ENCODE assay signal across 16 cellular contexts in the genomic region with DNA sequence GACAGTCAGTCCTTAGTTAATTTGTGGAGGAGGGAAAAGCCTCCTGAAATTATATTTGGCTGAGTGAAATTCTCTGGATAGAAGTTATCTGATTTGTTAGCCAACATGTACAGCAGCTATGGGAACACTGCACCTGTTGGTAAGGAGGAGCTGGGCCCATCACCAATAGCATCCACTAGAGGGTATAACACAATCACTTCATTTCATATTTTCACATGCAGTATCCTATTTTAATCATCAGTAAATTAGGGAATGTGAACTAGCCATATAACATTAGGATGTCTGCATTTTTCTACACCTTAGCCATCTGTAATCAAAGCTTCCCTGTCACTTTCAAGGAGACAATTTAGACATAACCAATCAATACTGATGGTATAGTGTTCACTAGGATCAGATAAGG.
DNase-seq lines count a peak whose midpoint lies in the region; ATAC-seq and TF ChIP-seq lines count a peak whose summit lies in the region.
"Had no signal": no experiment of that assay in that cellular context is flagged by ENCODE, and none has a peak within 500 bp of the region (broad histone marks: within the 10 kb centered on the region; RNA-seq: fewer than 3 reads in every experiment).

No MANE protein-coding gene starts in this region.

- no peak overlapping the region for H3K4ac ChIP-seq in H9 (ENCODE audit: low read depth, low read length)

- H3K27me3 ChIP-seq in H9 (ENCODE audit: insufficient read depth, low read length) (no peaks in the 10 kb centered on the region), PC-9 (ENCODE audit: insufficient read depth, low read depth) (no peaks in the 10 kb centered on the region), lower lobe of right lung (ENCODE audit: low read depth) (no peaks in the 10 kb centered on the region)
- H3K27me3 ChIP-seq: right lobe of liver had no signal

- H3K23ac ChIP-seq in H9 (ENCODE audit: insufficient read length, low read depth, low read length) = no peak overlapping the region

- no peak overlapping the region for H4K8ac ChIP-seq in H9 (replicated peaks; ENCODE audit: insufficient read length, low read depth, low read length)

- peaks cover 0 to 2% (median 0%) of the 10 kb centered on the region in 3 experiments; a peak in 2 of 7 replicates for H3K36me3 Mint-ChIP-seq in H9 (ENCODE audit: insufficient read depth in 1 of 3, low read depth in 3 of 3)

- CTCF ChIA-PET in PC-9 (lab: Charles Lee) = no interaction called here

- no peak overlapping the region for H3K18ac ChIP-seq in H9 (ENCODE audit: insufficient read length, low read depth, low read length)

- no peak overlapping the region for H2BK12ac ChIP-seq in H9 (ENCODE audit: insufficient read length, low read depth, low read length)

- no peak overlapping the region for H4K91ac ChIP-seq in H9 (ENCODE audit: insufficient read length, low read depth, low read length)

- H3K79me2 ChIP-seq in H9 (ENCODE audit: insufficient read depth, low read length) (no peaks in the 10 kb centered on the region), PC-9 (ENCODE audit: low read depth) (no peaks in the 10 kb centered on the region)

- H3K4me3 Mint-ChIP-seq in H9 = no peak overlapping the region
- H3K4me3 Mint-ChIP-seq: B cell had no signal

- no peak overlapping the region for H4K5ac ChIP-seq in H9 (ENCODE audit: insufficient read length, low read depth, low read length)

- H2AK5ac ChIP-seq in H9 (ENCODE audit: insufficient read length, low read length) = no peak overlapping the region

- H3K4me1 Mint-ChIP-seq in H9 = peaks cover 2% of the 10 kb centered on the region in 2 experiments; a peak in 3 of 4 replicates
- H3K4me1 Mint-ChIP-seq: B cell had no signal

- H2BK15ac ChIP-seq in H9 (ENCODE audit: low read depth, low read length) = no peak overlapping the region

- H3K4me2 ChIP-seq in H9 (ENCODE audit: insufficient read depth, insufficient read length, low read length) (no peak overlapping the region), PC-9 (no peak overlapping the region)

- no peak overlapping the region for H2BK20ac ChIP-seq in H9 (ENCODE audit: low read depth, low read length, poor library complexity, severe bottlenecking)

- POLR2A ChIA-PET in PC-9 (lab: Charles Lee; ENCODE audit: unreplicated experiment) = interaction anchor here (0.6 kb wide), 1 partner anchor 441 kb away, joined by 3 read pairs; no protein-coding TSS in a partner anchor

- intact Hi-C loops in PC-9 (cut with micrococcal nuclease; ENCODE audit: unreplicated experiment) = no loop called here
- intact Hi-C loops in lower lobe of right lung (cut with DNase I) = no loop called here

- H3K36me3 ChIP-seq in PC-9 (ENCODE audit: low read depth) = no peaks in the 10 kb centered on the region
- no peaks in the 10 kb centered on the region for H3K36me3 ChIP-seq in lower lobe of right lung
- H3K36me3 ChIP-seq: HAP-1, right lobe of liver had no signal

- H3K9me2 ChIP-seq in PC-9 (ENCODE audit: insufficient read depth) = no peaks in the 10 kb centered on the region

- no peaks in the 10 kb centered on the region for H3K23me2 ChIP-seq in H9 (ENCODE audit: insufficient read length, low read depth, low read length, poor library complexity, severe bottlenecking)

- DNase-seq in ACHN = peak; percentile 2
- no peak for DNase-seq in H9
- no peak for DNase-seq in PC-9
- peak; percentile 8 for DNase-seq in fibroblast of peridontal ligament (ENCODE audit: extremely low read depth)
- no peak for DNase-seq in T1000 (lab: John Stamatoyannopoulos, UW)
- no peak for DNase-seq in lower lobe of right lung
- DNase-seq in NCI-H1930 (lab: John Stamatoyannopoulos, UW) = no peak
- DNase-seq: activated T-cell treated with anti-CD3 and anti-CD28 coated beads for 4 hours; amniotic stem cell; islet precursor cell; NCI-H1105; right lobe of liver; stimulated activated naive CD4-positive, alpha-beta T cell treated with Interleukin-2 at 50 U/mL for 16 hours had no signal

- no peak overlapping the region for H3T11ph ChIP-seq in H9 (ENCODE audit: low read length)

- no peak overlapping the region for H3K27ac ChIP-seq in H9 (ENCODE audit: insufficient read length, low read depth, low read length)
- no peak overlapping the region for H3K27ac ChIP-seq in PC-9
- no peak overlapping the region for H3K27ac ChIP-seq in lower lobe of right lung
- H3K27ac ChIP-seq: right lobe of liver had no signal

- H3K56ac ChIP-seq in H9 (ENCODE audit: insufficient read length, low read depth, low read length) = no peak overlapping the region

- no peaks in the 10 kb centered on the region for H3F3A ChIP-seq in PC-9 (ENCODE audit: insufficient read depth, low read depth)

- H3K79me1 ChIP-seq in H9 (ENCODE audit: insufficient read depth, low read depth, low read length, poor library complexity, severe bottlenecking) = no peaks in the 10 kb centered on the region

- H3K14ac ChIP-seq in H9 (ENCODE audit: insufficient read depth, low read length) = no peak overlapping the region

- H4K20me1 ChIP-seq in H9 (ENCODE audit: control insufficient read depth, insufficient read depth, insufficient read length) (no peaks in the 10 kb centered on the region), PC-9 (ENCODE audit: insufficient read depth) (no peaks in the 10 kb centered on the region)

- H3K27me3 Mint-ChIP-seq in H9 (ENCODE audit: low read depth) = no peaks in the 10 kb centered on the region
- H3K27me3 Mint-ChIP-seq: B cell had no signal

- no peak for ATAC-seq in lower lobe of right lung
- ATAC-seq in GM19467 (IDR thresholded peaks at IDR 0.05; ENCODE audit: unreplicated experiment) = no peak
- ATAC-seq: right lobe of liver had no signal

- H3K9me3 ChIP-seq in H9 (ENCODE audit: control insufficient read depth, low read depth, low read length) (no peaks in the 10 kb centered on the region), PC-9 (ENCODE audit: insufficient read depth, low read depth) (no peaks in the 10 kb centered on the region), lower lobe of right lung (no peaks in the 10 kb centered on the region)
- H3K9me3 ChIP-seq: HAP-1, right lobe of liver had no signal

- in situ Hi-C loops in ACHN (cut with HindIII; ENCODE audit: low pct_ligation_motif_present, low pct_unique_long_range_greater_than_20kb, low sequenced_read_pairs) = no loop called here

- no peak overlapping the region for H3K27ac Mint-ChIP-seq in H9
- H3K27ac Mint-ChIP-seq: B cell had no signal

- H3K4me3 ChIP-seq in PC-9 (no peak overlapping the region), lower lobe of right lung (no peak overlapping the region)
- H3K4me3 ChIP-seq: HAP-1, right lobe of liver had no signal

- H3K9ac ChIP-seq in H9 (ENCODE audit: extremely low read depth, insufficient read length, low read length) = no peak overlapping the region

- TF ChIP-seq CTCF in H9 (conservative IDR thresholded peaks at IDR 0.05) (peak; percentile 42; the same call in 1 of the 3 replicates), PC-9 (conservative IDR thresholded peaks at IDR 0.05) (peak; percentile 27; the same call in 1 of the 2 replicates), lower lobe of right lung (IDR thresholded peaks at IDR 0.05) (no peak)

- H2BK5ac ChIP-seq in H9 (ENCODE audit: insufficient read length, low read length) = no peak overlapping the region

- H3K4me1 ChIP-seq in H9 (ENCODE audit: insufficient read depth, low read length) = no peaks in the 10 kb centered on the region
- H3K4me1 ChIP-seq in PC-9 (replicated peaks; ENCODE audit: insufficient read depth) = no peaks in the 10 kb centered on the region
- H3K4me1 ChIP-seq in lower lobe of right lung = no peaks in the 10 kb centered on the region
- H3K4me1 ChIP-seq: HAP-1, right lobe of liver had no signal

- H2BK120ac ChIP-seq in H9 (ENCODE audit: low read depth, low read length, poor library complexity, severe bottlenecking) = no peak overlapping the region

- H2AFZ ChIP-seq in H9 (ENCODE audit: low read length) (no peak overlapping the region), PC-9 (no peak overlapping the region)

- BruUV-seq in PC-9 (replicated peaks; lab: Mats Ljungman, UMichigan) = no TSS peak

- H3K9me3 Mint-ChIP-seq in H9 = peaks cover 0 to under 1% of the 10 kb centered on the region in 2 experiments; a peak in 3 of 5 replicates

Comparison
In these comparisons a context has a peak if more than half of its experiments do, and no peak if none do; other contexts are left out.
1. DNase-seq: peak in ACHN (single experiment) and fibroblast of peridontal ligament (single experiment); none in H9 (single experiment), PC-9 (0 of 2), T1000 (single experiment), lower lobe of right lung (single experiment) and NCI-H1930 (0 of 2).